In genomic region chr7:37826825-37827224, GRCh38 we compare ENCODE assay signal across 22 cellular contexts. TPM values are rescaled to one million over a fixed set of nuclear protein-coding genes. Genes with fewer than 3 reads are reported as not detected.
DNase-seq lines count a peak whose midpoint lies in the region; ATAC-seq and TF ChIP-seq lines count a peak whose summit lies in the region.
"Had no signal": no experiment of that assay in that cellular context is flagged by ENCODE, and none has a peak within 500 bp of the region (broad histone marks: within the 10 kb centered on the region; RNA-seq: fewer than 3 reads in every experiment).

No MANE protein-coding gene starts in this region.

- H3K9ac ChIP-seq in parathyroid adenoma: no peak overlapping the region

- no peak overlapping the region for H3K27ac Mint-ChIP-seq in progenitor cell of endocrine pancreas
- H3K27ac Mint-ChIP-seq: activated CD4-positive, alpha-beta T cell treated with anti-CD3 and anti-CD28 coated beads, Interleukin-2, amount 10 ng/mL, durations not matched to agents 24 days and 14 days; activated naive CD8-positive, alpha-beta T cell treated with anti-CD3 and anti-CD28 coated beads, Interleukin-2, amount 50 U/mL, for 24 hours; activated T-cell treated with anti-CD3 and anti-CD28 coated beads, Interleukin-2, amount 50 U/mL, for 72 hours had no signal

- in situ Hi-C loops in GM13977 (cut with MboI; ENCODE audit: low pct_unique_long_range_greater_than_20kb, low sequenced_read_pairs, unreplicated experiment) (loop anchor here (25.0 kb wide), 2 partner anchors 315 to 590 kb away; no protein-coding TSS in a partner anchor), brain microvascular endothelial cell (cut with HindIII; ENCODE audit: low pct_ligation_motif_present, low sequenced_read_pairs) (no loop called here)

- H3K27me3 ChIP-seq in parathyroid adenoma (ENCODE audit: control insufficient read depth, insufficient read depth, low read length) (no peaks in the 10 kb centered on the region), brain microvascular endothelial cell (replicated peaks) (no peaks in the 10 kb centered on the region)
- H3K27me3 ChIP-seq: upper lobe of right lung had no signal

- H3K4me1 Mint-ChIP-seq in progenitor cell of endocrine pancreas (ENCODE audit: low read depth): no peaks in the 10 kb centered on the region

- no peaks in the 10 kb centered on the region for H3K27me3 Mint-ChIP-seq in progenitor cell of endocrine pancreas

- no peak overlapping the region for H3K4me3 Mint-ChIP-seq in progenitor cell of endocrine pancreas (ENCODE audit: low read depth)
- H3K4me3 Mint-ChIP-seq: activated CD4-positive, alpha-beta T cell treated with anti-CD3 and anti-CD28 coated beads, Interleukin-2, amount 10 ng/mL, durations not matched to agents 24 days and 14 days; activated naive CD8-positive, alpha-beta T cell treated with anti-CD3 and anti-CD28 coated beads, Interleukin-2, amount 50 U/mL, for 24 hours; activated T-cell treated with anti-CD3 and anti-CD28 coated beads, Interleukin-2, amount 50 U/mL, for 72 hours had no signal

- H3K9me3 ChIP-seq in parathyroid adenoma (ENCODE audit: control insufficient read depth, low read length): no peaks in the 10 kb centered on the region
- H3K9me3 ChIP-seq: upper lobe of right lung had no signal

- TF ChIP-seq CTCF in GM13977 (IDR thresholded peaks at IDR 0.05; ENCODE audit: extremely low read depth, insufficient read depth, missing control alignments) (no peak), GM20000 (IDR thresholded peaks at IDR 0.05; ENCODE audit: extremely low read depth, missing control alignments) (no peak), parathyroid adenoma (IDR thresholded peaks at IDR 0.05) (no peak), brain microvascular endothelial cell (IDR thresholded peaks at IDR 0.05; ENCODE audit: low read depth, low read length, missing control alignments) (no peak), progenitor cell of endocrine pancreas (IDR thresholded peaks at IDR 0.05; ENCODE audit: unreplicated experiment) (no peak)

- H3K36me3 ChIP-seq in parathyroid adenoma (ENCODE audit: control insufficient read depth, insufficient read depth, low read length): no peaks in the 10 kb centered on the region
- no peaks in the 10 kb centered on the region for H3K36me3 ChIP-seq in brain microvascular endothelial cell (replicated peaks)
- H3K36me3 ChIP-seq: upper lobe of right lung had no signal

- no peaks in the 10 kb centered on the region for H3K9me3 Mint-ChIP-seq in progenitor cell of endocrine pancreas (ENCODE audit: low read depth)
- H3K9me3 Mint-ChIP-seq: activated CD4-positive, alpha-beta T cell treated with anti-CD3 and anti-CD28 coated beads, Interleukin-2, amount 10 ng/mL, durations not matched to agents 24 days and 14 days; activated naive CD8-positive, alpha-beta T cell treated with anti-CD3 and anti-CD28 coated beads, Interleukin-2, amount 50 U/mL, for 24 hours; activated T-cell treated with anti-CD3 and anti-CD28 coated beads, Interleukin-2, amount 50 U/mL, for 72 hours had no signal

- peak overlapping the region; percentile 23 for H2AFZ ChIP-seq in parathyroid adenoma

- H3K79me2 ChIP-seq in parathyroid adenoma: no peaks in the 10 kb centered on the region

- H3K27ac ChIP-seq in parathyroid adenoma (no peak overlapping the region), brain microvascular endothelial cell (no peak overlapping the region)
- H3K27ac ChIP-seq: HL-60, upper lobe of right lung had no signal

- H3K4me2 ChIP-seq in parathyroid adenoma (ENCODE audit: low read length): no peak overlapping the region

- H3K4me3 ChIP-seq in parathyroid adenoma (ENCODE audit: low read depth, low read length) (no peak overlapping the region), brain microvascular endothelial cell (ENCODE audit: low read depth, low read length) (no peak overlapping the region)
- H3K4me3 ChIP-seq: upper lobe of right lung had no signal

- peaks cover 11% of the 10 kb centered on the region for H3K4me1 ChIP-seq in parathyroid adenoma
- H3K4me1 ChIP-seq: upper lobe of right lung had no signal

- no peaks in the 10 kb centered on the region for H3K36me3 Mint-ChIP-seq in progenitor cell of endocrine pancreas (ENCODE audit: insufficient read depth)

- peak; percentile 23 for DNase-seq in GM13977 (ENCODE audit: low spot score)
- DNase-seq in GM20000 (ENCODE audit: low spot score): peak; percentile 34
- no peak for DNase-seq in inferior parietal cortex (ENCODE audit: extremely low spot score)
- no peak for DNase-seq in brain microvascular endothelial cell
- no peak for DNase-seq in progenitor cell of endocrine pancreas (ENCODE audit: low spot score, unreplicated experiment)
- DNase-seq: activated CD4-positive, alpha-beta T cell treated with anti-CD3 and anti-CD28 coated beads, Interleukin-2, amount 10 ng/mL, durations not matched to agents 24 days and 14 days; activated naive CD8-positive, alpha-beta T cell treated with anti-CD3 and anti-CD28 coated beads, Interleukin-2, amount 50 U/mL, for 24 hours; activated T-cell treated with anti-CD3 and anti-CD28 coated beads, Interleukin-2, amount 50 U/mL, for 72 hours; DMS 273 treated with DMSO at 0.1 percent for 48 hours; mammary epithelial cell; NCI-H146; NCI-H226; SIG-M5; stimulated activated CD4-positive, alpha-beta T cell treated with anti-CD3 and anti-CD28 coated beads, Interleukin-4, amount 100 ng/mL, for 24 hours; upper lobe of right lung had no signal

- peak; percentile 51 for ATAC-seq in HG03521 (IDR thresholded peaks at IDR 0.05; ENCODE audit: unreplicated experiment)
- ATAC-seq: activated naive CD8-positive, alpha-beta T cell treated with anti-CD3 and anti-CD28 coated beads, Interleukin-2, amount 50 U/mL, for 24 hours; activated T-cell treated with anti-CD3 and anti-CD28 coated beads, Interleukin-2, amount 50 U/mL, for 72 hours; upper lobe of right lung had no signal

RNA-seq across cellular contexts. Expression of gene NME8, which starts 21.6 kb away (rescaled TPM):
- total RNA-seq in progenitor cell of endocrine pancreas: 0.67 and 2.7 TPM in 2 replicates
- total RNA-seq: activated CD4-positive, alpha-beta T cell treated with anti-CD3 and anti-CD28 coated beads, Interleukin-2, amount 10 ng/mL, durations not matched to agents 24 days and 14 days; activated T-cell treated with anti-CD3 and anti-CD28 coated beads, Interleukin-2, amount 50 U/mL, for 72 hours; cerebellum; frontal cortex; H4; LHCN-M2; mammary epithelial cell had no signal

Comparison
In these comparisons a context has a peak if more than half of its experiments do, and no peak if none do; other contexts are left out.
1. DNase-seq: peak in GM13977 (single experiment) and GM20000 (single experiment); none in inferior parietal cortex (single experiment), brain microvascular endothelial cell (single experiment) and progenitor cell of endocrine pancreas (single experiment).